In genomic region chr9:22446950-22447606, GRCh38 we compare ENCODE assay signal across 8 cellular contexts. TPM values are rescaled to one million over a fixed set of nuclear protein-coding genes. Genes with fewer than 3 reads are reported as not detected.
DNase-seq lines count a peak whose midpoint lies in the region; ATAC-seq and TF ChIP-seq lines count a peak whose summit lies in the region.

No MANE protein-coding gene starts in this region.

- ATAC-seq in HG02623 (IDR thresholded peaks at IDR 0.05; ENCODE audit: unreplicated experiment): peak; percentile 71
- ATAC-seq in naive thymus-derived CD8-positive, alpha-beta T cell: peak; percentile 66 to 76

- H3K4me3 Mint-ChIP-seq in naive thymus-derived CD8-positive, alpha-beta T cell: peak overlapping the region in 5 of 10 donors; percentile 18 to 61 (median 54)
- no peak overlapping the region for H3K4me3 Mint-ChIP-seq in activated T-helper 2 cell treated with anti-CD3 and anti-CD28 coated beads, Interferon-gamma antibody, Interleukin-2, Interleukin-4, amounts not matched to agents 10 μg/mL and 5 μg/mL and 100 μg/mL, durations not matched to agents 14 hours and 24 hours and 36 hours (ENCODE audit: low read depth)

- intact Hi-C loops in thyroid gland (cut with DNase I): no loop called here
- intact Hi-C loops in activated T-helper 2 cell treated with anti-CD3 and anti-CD28 coated beads, Interferon-gamma antibody, Interleukin-2, Interleukin-4, amounts not matched to agents 10 μg/mL and 5 μg/mL and 100 μg/mL, durations not matched to agents 14 hours and 24 hours and 36 hours (cut with micrococcal nuclease): loop anchor here (5.0 kb wide), 1 partner anchor 480 kb away; no protein-coding TSS in a partner anchor

- TF ChIP-seq CTCF in fibroblast of pulmonary artery (IDR thresholded peaks at IDR 0.05; ENCODE audit: low read length, missing control alignments) (no peak), thyroid gland (IDR thresholded peaks at IDR 0.05) (peak in 1 of 6 experiments; percentile 9)

- TF ChIP-seq POLR2A in thyroid gland (IDR thresholded peaks at IDR 0.05): peak in 1 of 2 donors; percentile 71

- no peaks in the 10 kb centered on the region for H3K27me3 ChIP-seq in thyroid gland

- DNase-seq in NCI-H2107 treated with DMSO at 0.1 percent for 48 hours (lab: John Stamatoyannopoulos, UW; ENCODE audit: unreplicated experiment): peak; percentile 33
- DNase-seq in activated CD8-positive, alpha-beta memory T cell treated with anti-CD3 and anti-CD28 coated beads, Interleukin-2, amount 50 U/mL, for 48 hours: peak; percentile 65
- peak; percentile 33 for DNase-seq in fibroblast of pulmonary artery (ENCODE audit: low read depth)
- DNase-seq in naive thymus-derived CD8-positive, alpha-beta T cell: peak in 3 of 10 donors; percentile 8 to 18 (median 13)
- peak; percentile 72 to 73 for DNase-seq in thyroid gland
- no peak for DNase-seq in activated T-helper 2 cell treated with anti-CD3 and anti-CD28 coated beads, Interferon-gamma antibody, Interleukin-2, Interleukin-4, amounts not matched to agents 10 μg/mL and 5 μg/mL and 100 μg/mL, durations not matched to agents 14 hours and 24 hours and 36 hours (ENCODE audit: low spot score)

- no peaks in the 10 kb centered on the region for H3K36me3 ChIP-seq in thyroid gland

- H3K4me1 Mint-ChIP-seq in naive thymus-derived CD8-positive, alpha-beta T cell: peaks cover 0 to 8% (median 6%) of the 10 kb centered on the region in 4 donors
- H3K4me1 Mint-ChIP-seq in activated T-helper 2 cell treated with anti-CD3 and anti-CD28 coated beads, Interferon-gamma antibody, Interleukin-2, Interleukin-4, amounts not matched to agents 10 μg/mL and 5 μg/mL and 100 μg/mL, durations not matched to agents 14 hours and 24 hours and 36 hours (ENCODE audit: low read depth): peaks cover 8% of the 10 kb centered on the region

- POLR2A ChIA-PET in naive thymus-derived CD8-positive, alpha-beta T cell (lab: Charles Lee): no interaction called here

- H3K4me1 ChIP-seq in thyroid gland: peaks cover 5 to 7% of the 10 kb centered on the region in 2 donors

- peak overlapping the region; percentile 48 for H3K4me3 ChIP-seq in GM08714 (ENCODE audit: low read length)
- H3K4me3 ChIP-seq in fibroblast of pulmonary artery (replicated peaks; ENCODE audit: low read depth, low read length): peak overlapping the region; percentile 58
- H3K4me3 ChIP-seq in thyroid gland (replicated peaks in 1 of 3): peak overlapping the region; percentile 48 to 88 (median 76)

- peaks cover 24 to 56% (median 38%) of the 10 kb centered on the region in 5 donors for H3K27me3 Mint-ChIP-seq in naive thymus-derived CD8-positive, alpha-beta T cell
- peaks cover 46% of the 10 kb centered on the region for H3K27me3 Mint-ChIP-seq in activated T-helper 2 cell treated with anti-CD3 and anti-CD28 coated beads, Interferon-gamma antibody, Interleukin-2, Interleukin-4, amounts not matched to agents 10 μg/mL and 5 μg/mL and 100 μg/mL, durations not matched to agents 14 hours and 24 hours and 36 hours (ENCODE audit: low read depth)

- 0% methylated on average over 13 of the region's 70 CpGs; no CpG with 5 or more reads in 1 of the 2 donors for WGBS in thyroid gland, 2 donors

- H3K9me3 ChIP-seq in thyroid gland: no peaks in the 10 kb centered on the region

- no peak overlapping the region for H3K27ac Mint-ChIP-seq in naive thymus-derived CD8-positive, alpha-beta T cell
- H3K27ac Mint-ChIP-seq in activated T-helper 2 cell treated with anti-CD3 and anti-CD28 coated beads, Interferon-gamma antibody, Interleukin-2, Interleukin-4, amounts not matched to agents 10 μg/mL and 5 μg/mL and 100 μg/mL, durations not matched to agents 14 hours and 24 hours and 36 hours: no peak overlapping the region

- H3K9me3 Mint-ChIP-seq in naive thymus-derived CD8-positive, alpha-beta T cell: peaks cover 0 to 4% (median 0%) of the 10 kb centered on the region in 9 donors
- no peaks in the 10 kb centered on the region for H3K9me3 Mint-ChIP-seq in activated T-helper 2 cell treated with anti-CD3 and anti-CD28 coated beads, Interferon-gamma antibody, Interleukin-2, Interleukin-4, amounts not matched to agents 10 μg/mL and 5 μg/mL and 100 μg/mL, durations not matched to agents 14 hours and 24 hours and 36 hours

- H3K36me3 Mint-ChIP-seq in naive thymus-derived CD8-positive, alpha-beta T cell: peaks cover 0 to 5% (median 0%) of the 10 kb centered on the region in 3 donors
- no peaks in the 10 kb centered on the region for H3K36me3 Mint-ChIP-seq in activated T-helper 2 cell treated with anti-CD3 and anti-CD28 coated beads, Interferon-gamma antibody, Interleukin-2, Interleukin-4, amounts not matched to agents 10 μg/mL and 5 μg/mL and 100 μg/mL, durations not matched to agents 14 hours and 24 hours and 36 hours (ENCODE audit: low read depth)

- H3K27ac ChIP-seq in thyroid gland: peak overlapping the region; percentile 89 to 98 (median 94)

RNA-seq across cellular contexts. Expression of gene DMRTA1, which starts 0.5 kb away (rescaled TPM):
- not detected for total RNA-seq in naive thymus-derived CD8-positive, alpha-beta T cell
- polyA plus RNA-seq in naive thymus-derived CD8-positive, alpha-beta T cell: under 1 TPM in 1 of 3 donors, not detected in 2; 0.05 TPM
- total RNA-seq in thyroid gland: 1 to 10 TPM; 3.9 to 4.7 (median 4.5) TPM
- total RNA-seq in activated T-helper 2 cell treated with anti-CD3 and anti-CD28 coated beads, Interferon-gamma antibody, Interleukin-2, Interleukin-4, amounts not matched to agents 10 μg/mL and 5 μg/mL and 100 μg/mL, durations not matched to agents 14 hours and 24 hours and 36 hours: not detected in 2 replicates
